Comparison of ENCODE assay signal across 9 cellular contexts in the genomic region with DNA sequence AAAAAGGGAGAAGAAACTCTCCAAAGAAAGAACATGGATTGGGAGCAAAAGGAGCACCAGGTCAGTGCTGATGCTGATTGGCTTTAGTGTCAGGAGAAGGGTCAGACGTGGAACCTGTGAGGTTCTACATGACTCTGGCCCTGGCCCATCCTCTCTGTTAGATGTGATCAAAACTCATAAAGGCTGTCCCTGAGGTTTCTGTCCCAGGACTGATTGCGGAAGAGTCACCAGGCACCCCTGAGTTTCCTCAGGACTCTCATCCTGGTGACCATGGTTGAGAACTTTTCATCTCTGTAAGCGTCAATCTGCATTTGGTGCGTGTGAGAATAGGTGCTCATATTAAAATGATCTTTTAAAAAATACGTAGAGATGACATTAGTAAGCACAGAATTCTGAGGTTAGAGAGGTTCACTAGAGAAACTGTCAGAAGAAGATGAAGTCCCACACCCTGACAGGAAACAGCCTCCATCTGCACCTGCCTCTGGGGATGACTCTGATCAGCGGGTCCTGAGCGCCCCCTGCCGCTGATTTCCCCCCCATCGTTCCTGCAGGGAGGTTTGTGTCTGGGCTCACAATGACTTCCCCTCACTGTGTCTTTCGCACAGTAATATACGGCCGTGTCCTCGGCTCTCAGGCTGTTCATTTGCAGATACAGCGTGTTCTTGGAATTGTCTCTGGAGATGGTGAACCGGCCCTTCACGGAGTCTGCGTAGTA.
DNase-seq lines count a peak whose midpoint lies in the region; ATAC-seq and TF ChIP-seq lines count a peak whose summit lies in the region.
"Had no signal": no experiment of that assay in that cellular context is flagged by ENCODE, and none has a peak within 500 bp of the region (broad histone marks: within the 10 kb centered on the region; RNA-seq: fewer than 3 reads in every experiment).

No MANE protein-coding gene starts in this region.

- H3K27me3 ChIP-seq in lower lobe of right lung (ENCODE audit: low read depth) (peaks cover 5% of the 10 kb centered on the region), ovary (no peaks in the 10 kb centered on the region), dorsolateral prefrontal cortex (peaks cover 3 to 97% (median 69%) of the 10 kb centered on the region in 45 donors)

- TF ChIP-seq POLR2A in ovary (IDR thresholded peaks at IDR 0.05), result no peak

- no peaks in the 10 kb centered on the region for H3K36me3 ChIP-seq in lower lobe of right lung
- H3K36me3 ChIP-seq in ovary, result no peaks in the 10 kb centered on the region
- H3K36me3 ChIP-seq: heart left ventricle had no signal

- H3K4me1 ChIP-seq in lower lobe of right lung, result no peaks in the 10 kb centered on the region
- no peaks in the 10 kb centered on the region for H3K4me1 ChIP-seq in ovary (ENCODE audit: insufficient read depth)
- H3K4me1 ChIP-seq: heart left ventricle had no signal

- POLR2A ChIA-PET in activated CD4-positive, alpha-beta T cell treated with anti-CD3 and anti-CD28 coated beads, Interleukin-2, amount 10 ng/mL, durations not matched to agents 7 days and 5 days (lab: Charles Lee), result interaction anchor here (0.6 kb wide), 1 partner anchor 12 kb away, joined by 3 read pairs; no protein-coding TSS in a partner anchor

- peak; percentile 71 for DNase-seq in KBM-7
- peak; percentile 88 for DNase-seq in activated CD4-positive, alpha-beta T cell treated with anti-CD3 and anti-CD28 coated beads, Interleukin-2, amount 10 ng/mL, durations not matched to agents 7 days and 5 days
- DNase-seq in lower lobe of right lung, result peak; percentile 57
- no peak for DNase-seq in ovary
- no peak for DNase-seq in dorsolateral prefrontal cortex

- ATAC-seq in lower lobe of right lung (no peak), HG02571 (IDR thresholded peaks at IDR 0.05; ENCODE audit: unreplicated experiment) (no peak), GM21529 (IDR thresholded peaks at IDR 0.05; ENCODE audit: unreplicated experiment) (no peak)
- ATAC-seq: heart left ventricle had no signal

- peaks cover 36% of the 10 kb centered on the region for H3K27me3 Mint-ChIP-seq in activated CD4-positive, alpha-beta T cell treated with anti-CD3 and anti-CD28 coated beads, Interleukin-2, amount 10 ng/mL, durations not matched to agents 7 days and 5 days

- no peak overlapping the region for H3K27ac ChIP-seq in 22Rv1
- no peak overlapping the region for H3K27ac ChIP-seq in lower lobe of right lung
- no peak overlapping the region for H3K27ac ChIP-seq in ovary
- H3K27ac ChIP-seq in dorsolateral prefrontal cortex, result no peak overlapping the region
- H3K27ac ChIP-seq: heart left ventricle had no signal

- no peaks in the 10 kb centered on the region for H3K9me3 Mint-ChIP-seq in activated CD4-positive, alpha-beta T cell treated with anti-CD3 and anti-CD28 coated beads, Interleukin-2, amount 10 ng/mL, durations not matched to agents 7 days and 5 days

- peak; percentile 27; the same call in 1 of the 2 replicates for TF ChIP-seq CTCF in 22Rv1 (IDR thresholded peaks at IDR 0.05)
- TF ChIP-seq CTCF in lower lobe of right lung (IDR thresholded peaks at IDR 0.05), result peak; percentile 22
- TF ChIP-seq CTCF in ovary (IDR thresholded peaks at IDR 0.05), result no peak
- peak in 1 of 56 donors; percentile 14 for TF ChIP-seq CTCF in dorsolateral prefrontal cortex (IDR thresholded peaks at IDR 0.05 in 54 of 56, conservative IDR thresholded peaks at IDR 0.05 in 2 of 56; ENCODE audit: low read depth in 1 of 56, partially characterized antibody in 56 of 56)

- no peak overlapping the region for H3K4me3 Mint-ChIP-seq in activated CD4-positive, alpha-beta T cell treated with anti-CD3 and anti-CD28 coated beads, Interleukin-2, amount 10 ng/mL, durations not matched to agents 7 days and 5 days

- no peaks in the 10 kb centered on the region for H3K36me3 Mint-ChIP-seq in activated CD4-positive, alpha-beta T cell treated with anti-CD3 and anti-CD28 coated beads, Interleukin-2, amount 10 ng/mL, durations not matched to agents 7 days and 5 days (ENCODE audit: low read depth)

- in situ Hi-C loops in KBM-7 (cut with MboI; ENCODE audit: low pct_unique_long_range_greater_than_20kb, low sequenced_read_pairs), result no loop called here

- CTCF ChIA-PET in activated CD4-positive, alpha-beta T cell treated with anti-CD3 and anti-CD28 coated beads, Interleukin-2, amount 10 ng/mL, durations not matched to agents 7 days and 5 days (lab: Charles Lee), result interaction anchor here (0.6 to 1.6 kb wide), 3 partner anchors 9 to 11 kb away, joined by 3 to 5 read pairs (median 4); no protein-coding TSS in a partner anchor

- H3K27ac Mint-ChIP-seq in activated CD4-positive, alpha-beta T cell treated with anti-CD3 and anti-CD28 coated beads, Interleukin-2, amount 10 ng/mL, durations not matched to agents 7 days and 5 days, result no peak overlapping the region

- intact Hi-C loops in lower lobe of right lung (cut with DNase I) (no loop called here), ovary (cut with DNase I) (no loop called here), dorsolateral prefrontal cortex (cut with DNase I) (no loop called here)

- no peak for TF ChIP-seq EP300 in ovary (IDR thresholded peaks at IDR 0.05)

- 42 to 52% (median 46%) methylated on average over 17 of the region's 17 CpGs for WGBS in ovary, 3 donors

- H3K9me3 ChIP-seq in lower lobe of right lung (no peaks in the 10 kb centered on the region), ovary (no peaks in the 10 kb centered on the region)
- H3K9me3 ChIP-seq: heart left ventricle had no signal

- H3K4me1 Mint-ChIP-seq in activated CD4-positive, alpha-beta T cell treated with anti-CD3 and anti-CD28 coated beads, Interleukin-2, amount 10 ng/mL, durations not matched to agents 7 days and 5 days, result peaks cover 13% of the 10 kb centered on the region

- H3K4me3 ChIP-seq in lower lobe of right lung, result no peak overlapping the region
- no peak overlapping the region for H3K4me3 ChIP-seq in ovary
- H3K4me3 ChIP-seq in dorsolateral prefrontal cortex, result no peak overlapping the region
- H3K4me3 ChIP-seq: heart left ventricle had no signal

Comparison
In these comparisons a context has a peak if more than half of its experiments do, and no peak if none do; other contexts are left out.
1. CTCF ChIP-seq: peak in 22Rv1 (single experiment) and lower lobe of right lung (single experiment); none in ovary (0 of 3).
2. DNase-seq: peak in KBM-7 (single experiment), activated CD4-positive, alpha-beta T cell treated with anti-CD3 and anti-CD28 coated beads, Interleukin-2, amount 10 ng/mL, durations not matched to agents 7 days and 5 days (single experiment) and lower lobe of right lung (single experiment); none in ovary (0 of 5) and dorsolateral prefrontal cortex (0 of 10).